Comparison of ENCODE assay signal across 9 cellular contexts in the genomic region with DNA sequence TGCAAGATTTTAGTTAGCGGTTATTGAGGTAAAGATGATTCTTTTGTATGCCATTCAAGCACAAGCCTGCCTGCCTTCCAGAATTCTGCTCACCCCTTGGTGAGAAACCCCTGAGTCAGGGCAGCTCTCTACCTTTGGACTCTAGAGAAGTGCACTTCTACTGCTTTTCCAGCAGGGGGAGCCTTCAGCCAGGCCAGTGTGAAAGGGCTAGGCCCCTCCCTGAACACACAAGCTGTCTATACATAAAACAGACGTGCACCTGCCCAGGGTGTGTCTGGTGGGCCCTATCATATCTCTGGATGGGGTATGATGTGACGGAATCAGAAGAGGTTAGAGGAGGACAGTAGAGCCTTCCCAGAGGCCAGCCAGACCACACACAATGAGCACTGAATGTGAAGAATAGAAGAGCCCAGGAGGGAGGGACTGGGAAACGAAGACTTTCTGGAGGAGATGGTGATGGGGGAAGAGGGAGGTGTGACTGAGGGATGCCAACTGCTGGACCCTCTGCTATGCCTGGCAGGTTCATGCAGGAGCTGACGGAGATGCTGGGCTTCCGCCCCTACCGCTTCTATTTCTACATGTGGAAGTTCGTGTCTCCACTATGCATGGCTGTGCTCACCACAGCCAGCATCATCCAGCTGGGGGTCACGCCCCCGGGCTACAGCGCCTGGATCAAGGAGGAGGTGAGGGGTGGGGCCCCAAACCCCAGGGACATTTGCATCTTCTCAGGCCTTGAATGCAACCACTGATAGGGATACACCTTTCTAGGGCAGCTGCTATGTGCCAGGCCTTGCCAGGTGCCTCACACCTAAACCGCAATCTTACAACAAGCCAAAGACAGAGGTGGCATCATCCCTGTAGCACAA. TPM values are rescaled to one million over a fixed set of nuclear protein-coding genes. Genes with fewer than 3 reads are reported as not detected.
DNase-seq lines count a peak whose midpoint lies in the region; ATAC-seq, FAIRE-seq and TF ChIP-seq lines count a peak whose summit lies in the region.
"Had no signal": no experiment of that assay in that cellular context is flagged by ENCODE, and none has a peak within 500 bp of the region (broad histone marks: within the 10 kb centered on the region; RNA-seq: fewer than 3 reads in every experiment).

No MANE protein-coding gene starts in this region.

- H3K4me3 ChIP-seq in K562 (no peak overlapping the region), kidney (ENCODE audit: low read length in 2 of 2) (no peak overlapping the region)
- H3K4me3 ChIP-seq: SJSA1 had no signal

- TF ChIP-seq POLR2A in K562 (conservative IDR thresholded peaks at IDR 0.05), result no peak

- H3K36me3 Mint-ChIP-seq in Calu3 (ENCODE audit: insufficient read depth, unreplicated experiment) (peaks cover 5% of the 10 kb centered on the region), T-cell (no peaks in the 10 kb centered on the region)

- CTCF ChIA-PET in Calu3 (lab: Charles Lee), result interaction anchor here (0.6 to 1.6 kb wide), 10 partner anchors 10 to 299 kb away, joined by 3 to 9 read pairs (median 4); partner anchors contain the start of genes KCNC4 and RBM15
- CTCF ChIA-PET in T-cell (lab: Charles Lee), result interaction anchor here (0.5 to 3.0 kb wide), 15 partner anchors 10 to 299 kb away, joined by 3 to 25 read pairs (median 4); partner anchors contain the start of gene RBM15 (in 1 of the 2)
- CTCF ChIA-PET in K562 (lab: Yijun Ruan, JAX; ENCODE audit: low intra/inter-chr PET ratio), result interaction anchor here (0.6 to 2.3 kb wide), 4 partner anchors 12 to 299 kb away, joined by 3 to 18 read pairs (median 8); no protein-coding TSS in a partner anchor

- no peaks in the 10 kb centered on the region for H3K9me3 Mint-ChIP-seq in Calu3 (ENCODE audit: low read depth, unreplicated experiment)
- no peaks in the 10 kb centered on the region for H3K9me3 Mint-ChIP-seq in T-cell

- no peak overlapping the region for H2AFZ ChIP-seq in K562 (ENCODE audit: low read depth, low read length)

- no TSS peak for BruUV-seq in Calu3 (replicated peaks; lab: Mats Ljungman, UMichigan)
- BruUV-seq in K562 (replicated peaks; lab: Mats Ljungman, UMichigan), result no TSS peak

- TF ChIP-seq CTCF in Calu3 (IDR thresholded peaks at IDR 0.05; ENCODE audit: unreplicated experiment) (peak; percentile 68), K562 (IDR thresholded peaks at IDR 0.05 in 2 of 3, conservative IDR thresholded peaks at IDR 0.05 in 1 of 3; ENCODE audit: insufficient read depth in 2 of 3, low read depth in 1 of 3, low read length in 3 of 3) (peak; percentile 88 to 96 (median 94)), kidney (IDR thresholded peaks at IDR 0.05; ENCODE audit: borderline replicate concordance, extremely low read depth, insufficient read depth) (peak; percentile 80)

- 8% methylated on average over 10 of the region's 12 CpGs for WGBS in K562 (ENCODE audit: insufficient coverage, low coverage, missing lambda C conversion rate)

- in situ Hi-C loops in K562 (cut with MboI), result no loop called here

- H3K27me3 ChIP-seq in K562 (ENCODE audit: control insufficient read depth in 2 of 2, insufficient read depth in 2 of 2, low read length in 2 of 2), result peaks cover 20 to 70% of the 10 kb centered on the region in 2 experiments
- H3K27me3 ChIP-seq: SJSA1 had no signal

- peaks cover 2% of the 10 kb centered on the region for H3K9me1 ChIP-seq in K562 (ENCODE audit: control insufficient read depth, insufficient read depth, low read length)

- FAIRE-seq in K562 (lab: Jason Lieb, UNC) (peak; percentile 99), kidney (lab: Jason Lieb, UNC) (peak; percentile 41)

- no peaks in the 10 kb centered on the region for H3K4me1 ChIP-seq in K562 (replicated peaks in 1 of 2; ENCODE audit: control insufficient read depth in 2 of 2, insufficient read depth in 2 of 2, low read length in 2 of 2)
- no peaks in the 10 kb centered on the region for H3K4me1 ChIP-seq in kidney (ENCODE audit: control insufficient read depth in 1 of 2, insufficient read depth in 1 of 2, low read depth in 1 of 2, low read length in 2 of 2)
- H3K4me1 ChIP-seq: SJSA1 had no signal

- H3K9me3 ChIP-seq in K562 (replicated peaks; ENCODE audit: control insufficient read depth, insufficient read depth, low read depth, low read length) (no peaks in the 10 kb centered on the region), kidney (ENCODE audit: control insufficient read depth in 1 of 2, low read length in 2 of 2) (no peaks in the 10 kb centered on the region)
- H3K9me3 ChIP-seq: SJSA1 had no signal

- intact Hi-C loops in Calu3 (cut with micrococcal nuclease; ENCODE audit: unreplicated experiment) (no loop called here), K562 (cut with micrococcal nuclease) (loop anchor here (2.0 kb wide), 1 partner anchor 298 kb away; no protein-coding TSS in a partner anchor), kidney (cut with DNase I) (no loop called here)

- no peak overlapping the region for H3K4me3 Mint-ChIP-seq in Calu3 (ENCODE audit: low read depth, unreplicated experiment)
- H3K4me3 Mint-ChIP-seq in T-cell, result no peak overlapping the region

- no peak for TF ChIP-seq EP300 in K562 (IDR thresholded peaks at IDR 0.05; ENCODE audit: low read length)

- H3K36me3 ChIP-seq in K562 (ENCODE audit: control insufficient read depth, insufficient read depth, low read length) (no peaks in the 10 kb centered on the region), kidney (ENCODE audit: control insufficient read depth in 1 of 2, insufficient read depth in 2 of 2, low read length in 2 of 2) (no peaks in the 10 kb centered on the region)
- H3K36me3 ChIP-seq: SJSA1 had no signal

- H3K4me1 Mint-ChIP-seq in Calu3 (ENCODE audit: low read depth, unreplicated experiment) (peaks cover 8% of the 10 kb centered on the region), T-cell (peaks cover 0 to 8% (median 2%) of the 10 kb centered on the region in 3 donors)

- H3K9ac ChIP-seq in K562 (ENCODE audit: insufficient read depth in 1 of 2, low read depth in 2 of 2, low read length in 2 of 2) (no peak overlapping the region), kidney (ENCODE audit: low read length in 2 of 2) (no peak overlapping the region)

- POLR2A ChIA-PET in T-cell (lab: Charles Lee) (no interaction called here), K562 (lab: Yijun Ruan, JAX) (interaction anchor here (0.6 to 1.4 kb wide), 4 partner anchors 10 to 299 kb away, joined by 3 to 5 read pairs (median 4); no protein-coding TSS in a partner anchor)

- TF ChIP-seq RAD21 in K562 (CRISPR knock-in tag; conservative IDR thresholded peaks at IDR 0.05 in 1 of 2, IDR thresholded peaks at IDR 0.05 in 1 of 2), result peak; percentile 63 to 85

- H3K27ac ChIP-seq in K562 (ENCODE audit: extremely low read depth, low read depth, low read length) (no peak overlapping the region), kidney (ENCODE audit: low read depth in 2 of 2, low read length in 2 of 2) (no peak overlapping the region)
- H3K27ac ChIP-seq: SJSA1 had no signal

- no peaks in the 10 kb centered on the region for H3K79me2 ChIP-seq in K562 (ENCODE audit: control insufficient read depth, insufficient read depth, low read length)

- no peak overlapping the region for H3K4me2 ChIP-seq in K562 (ENCODE audit: insufficient read depth, low read length)

- DNase-seq in Calu3, result peak; percentile 63
- DNase-seq in NCI-H1105 treated with DMSO at 0.1 percent for 48 hours (lab: John Stamatoyannopoulos, UW), result peak; percentile 83
- DNase-seq in T-cell, result peak in 33 of 34 experiments; percentile 17 to 62 (median 40)
- DNase-seq in K562 (ENCODE audit: extremely low read depth in 1 of 4, low spot score in 3 of 4), result peak; percentile 66 to 93 (median 91)
- DNase-seq in kidney, result peak; percentile 50
- peak in 2 of 3 donors; percentile 38 to 39 for DNase-seq in stimulated activated CD4-positive, alpha-beta T cell treated with anti-CD3 and anti-CD28 coated beads, TNF-alpha, amount 100 ng/mL, for 48 hours (ENCODE audit: low read depth in 3 of 3)

- H3K27me3 Mint-ChIP-seq in Calu3 (ENCODE audit: unreplicated experiment) (peaks cover 8% of the 10 kb centered on the region), T-cell (no peaks in the 10 kb centered on the region)

- ATAC-seq in GM21619 (IDR thresholded peaks at IDR 0.05; ENCODE audit: unreplicated experiment) (peak; percentile 69), T-cell (replicated peaks in 1 of 4) (peak; percentile 82 to 93 (median 86)), K562 (peak; percentile 93), HG02840 (IDR thresholded peaks at IDR 0.05; ENCODE audit: low FRiP score, unreplicated experiment) (no peak)

- no peak overlapping the region for H3K27ac Mint-ChIP-seq in Calu3 (ENCODE audit: unreplicated experiment)
- H3K27ac Mint-ChIP-seq in T-cell, result no peak overlapping the region

- H4K20me1 ChIP-seq in K562 (replicated peaks; ENCODE audit: control insufficient read depth, insufficient read depth, low read length), result 0 out of 2 replicates have a peak, but pooled peaks cover 8% of the 10 kb centered on the region

RNA-seq across cellular contexts. Expression of gene KCNC4, which starts 13.0 kb away (rescaled TPM):
- total RNA-seq in Calu3 (2022), result 16.0 and 24.3 TPM in 2 replicates
- total RNA-seq in T-cell, result 10 to 100 TPM; 11.0 to 19.4 (median 15.0) TPM
- total RNA-seq in K562 (2011; cell fraction: chromatin; rRNA removed; ENCODE audit: low replicate concordance), result 3.3 and 7.6 TPM in 2 replicates
- total RNA-seq in K562 (2011; cell fraction: nucleolus; rRNA removed), result 3.0 and 4.3 TPM in 2 replicates
- total RNA-seq in K562 (2011; cell fraction: nucleoplasm; rRNA removed), result 3.4 and 4.9 TPM in 2 replicates
- total RNA-seq in K562 (2014; rRNA removed), result 0.73 and 2.3 TPM in 2 replicates
- total RNA-seq in K562 (2014; rRNA removed; fragmentation: Illumina TruSeq; extraction: Trizol), result 0.13 and 0.33 TPM in 2 replicates
- total RNA-seq in K562 (2015; rRNA removed; fragmentation: Illumina TruSeq; extraction: Trizol), result 0.53 and 0.62 TPM in 2 replicates
- total RNA-seq in K562 (2021), result 1.8 and 2.0 TPM in 2 replicates
- 0.81 and 1.2 TPM in 2 replicates for polyA plus RNA-seq in K562 (2011; rRNA removed)
- polyA plus RNA-seq in K562 (2011; cell fraction: cytosol; rRNA removed), result 1.1 and 1.6 TPM in 2 replicates
- polyA plus RNA-seq in K562 (2011; cell fraction: nucleus; rRNA removed), result 3.5 and 6.6 TPM in 2 replicates
- polyA plus RNA-seq in K562 (2012), result 1.5 and 1.7 TPM in 2 replicates
- polyA plus RNA-seq in K562 (2014; fragmentation: Illumina TruSeq; extraction: Trizol), result 0.64 and 0.79 TPM in 2 replicates
- under 1 TPM; 0.07 to 0.13 TPM for polyA plus RNA-seq in K562 (2014; fragmentation: Nextera tagmentation; extraction: Ambion mirVana)
- polyA plus RNA-seq in K562 (2014; rRNA removed), result 0.90 and 1.2 TPM in 2 replicates
- 0.81 and 1.1 TPM in 2 replicates for polyA minus RNA-seq in K562 (2011; rRNA and poly(A)+ RNA removed)
- 0.95 and 1.6 TPM in 2 replicates for polyA minus RNA-seq in K562 (2011; cell fraction: cytosol; rRNA and poly(A)+ RNA removed)
- 2.4 and 2.6 TPM in 2 replicates for polyA minus RNA-seq in K562 (2011; cell fraction: nucleus; rRNA and poly(A)+ RNA removed)
- total RNA-seq in kidney, result 52.9 TPM
- 12.9 TPM for polyA plus RNA-seq in kidney (ENCODE audit: insufficient read depth, low read depth, low replicate concordance)

RNA-seq across cellular contexts. Expression of gene SLC6A17, which starts 46.9 kb away (rescaled TPM):
- total RNA-seq in Calu3 (2022) (0.20 and 0.24 TPM in 2 replicates), T-cell (not detected), K562 (2014; rRNA removed) (not detected in 2 replicates), K562 (2014; rRNA removed; fragmentation: Illumina TruSeq; extraction: Trizol) (not detected in 2 replicates), K562 (2015; rRNA removed; fragmentation: Illumina TruSeq; extraction: Trizol) (not detected in 2 replicates), K562 (2021) (not detected in 2 replicates), kidney (2.3 TPM)
- total RNA-seq in K562 (2011; cell fraction: chromatin; rRNA removed; ENCODE audit: low replicate concordance), result not detected in 2 replicates
- total RNA-seq in K562 (2011; cell fraction: nucleolus; rRNA removed), result not detected in 2 replicates
- total RNA-seq in K562 (2011; cell fraction: nucleoplasm; rRNA removed), result not detected in 2 replicates
- polyA plus RNA-seq in K562 (2011; rRNA removed) (not detected in 2 replicates), K562 (2014; fragmentation: Illumina TruSeq; extraction: Trizol) (not detected in 2 replicates), K562 (2014; fragmentation: Nextera tagmentation; extraction: Ambion mirVana) (not detected), K562 (2014; rRNA removed) (not detected in 2 replicates), kidney (ENCODE audit: insufficient read depth, low read depth, low replicate concordance) (1.7 TPM)
- polyA plus RNA-seq in K562 (2011; cell fraction: cytosol; rRNA removed), result not detected in 2 replicates
- not detected in 2 replicates for polyA plus RNA-seq in K562 (2011; cell fraction: nucleus; rRNA removed)
- not detected in 2 replicates for polyA plus RNA-seq in K562 (2012)
- polyA minus RNA-seq in K562 (2011; rRNA and poly(A)+ RNA removed), result not detected in 2 replicates
- polyA minus RNA-seq in K562 (2011; cell fraction: cytosol; rRNA and poly(A)+ RNA removed), result not detected in 2 replicates
- not detected in 2 replicates for polyA minus RNA-seq in K562 (2011; cell fraction: nucleus; rRNA and poly(A)+ RNA removed)

Comparison
In these comparisons a context has a peak if more than half of its experiments do, and no peak if none do; other contexts are left out.
1. DNase-seq: peak in every context shown above with its lines; median percentile 91 in K562; 83 in NCI-H1105 treated with DMSO at 0.1 percent for 48 hours; 63 in Calu3; 50 in kidney; 40 in T-cell; 38 in stimulated activated CD4-positive, alpha-beta T cell treated with anti-CD3 and anti-CD28 coated beads, TNF-alpha, amount 100 ng/mL, for 48 hours.